8 cellular contexts compared by ENCODE assay signal in genomic region chr2:201858781-201859180, GRCh38. TPM values are rescaled to one million over a fixed set of nuclear protein-coding genes. Genes with fewer than 3 reads are reported as not detected.
DNase-seq lines count a peak whose midpoint lies in the region; ATAC-seq and TF ChIP-seq lines count a peak whose summit lies in the region.

No MANE protein-coding gene starts in this region.

- H3K4me3 ChIP-seq in neuronal stem cell (ENCODE audit: low read length in 2 of 2): peak overlapping the region in 1 of 2 donors; percentile 25

- no peak overlapping the region for H3K27ac Mint-ChIP-seq in chondrocyte (ENCODE audit: unreplicated experiment)

- no peak overlapping the region for H3K4ac ChIP-seq in neuronal stem cell (ENCODE audit: low read length)

- no peak overlapping the region for H3K23ac ChIP-seq in neuronal stem cell (ENCODE audit: low read depth, low read length, poor library complexity)

- peak overlapping the region; percentile 14 for H3K27ac ChIP-seq in neuronal stem cell (replicated peaks; ENCODE audit: low read length)

- no peak overlapping the region for H3K9ac ChIP-seq in neuronal stem cell (ENCODE audit: low read depth, low read length, poor library complexity)

- no peak for TF ChIP-seq CTCF in chondrocyte (IDR thresholded peaks at IDR 0.05)

- DNase-seq in CMK (ENCODE audit: low read depth): peak; percentile 31
- DNase-seq in NCI-H510A (lab: John Stamatoyannopoulos, UW): peak; percentile 31
- no peak for DNase-seq in chondrocyte (ENCODE audit: low spot score)
- no peak for DNase-seq in neuronal stem cell (ENCODE audit: low spot score)
- no peak for DNase-seq in germinal center (ENCODE audit: low spot score)
- DNase-seq in DMS53 treated with DMSO at 0.1 percent for 48 hours (lab: John Stamatoyannopoulos, UW; ENCODE audit: unreplicated experiment): no peak
- no peak for DNase-seq in DMS79 (lab: John Stamatoyannopoulos, UW)

- H3K9me3 ChIP-seq in neuronal stem cell (replicated peaks in 1 of 2; ENCODE audit: control insufficient read depth in 2 of 2, insufficient read depth in 1 of 2, low read depth in 1 of 2, low read length in 2 of 2): no peaks in the 10 kb centered on the region

- H2BK5ac ChIP-seq in neuronal stem cell (ENCODE audit: low read length): no peak overlapping the region

- no peaks in the 10 kb centered on the region for H3K36me3 ChIP-seq in neuronal stem cell (replicated peaks in 1 of 2; ENCODE audit: control insufficient read depth in 2 of 2, insufficient read depth in 2 of 2, low read length in 2 of 2)

- peak overlapping the region; percentile 50 for H3K4me3 Mint-ChIP-seq in chondrocyte (ENCODE audit: unreplicated experiment)

- H3K14ac ChIP-seq in neuronal stem cell (ENCODE audit: low read length): no peak overlapping the region

- H2AFZ ChIP-seq in neuronal stem cell (ENCODE audit: low read length): peak overlapping the region; percentile 91

- H3K27me3 Mint-ChIP-seq in chondrocyte (ENCODE audit: low read depth): no peaks in the 10 kb centered on the region

- H4K8ac ChIP-seq in neuronal stem cell (ENCODE audit: low read depth, low read length): no peak overlapping the region

- H2BK120ac ChIP-seq in neuronal stem cell (ENCODE audit: low read depth, low read length): no peak overlapping the region

- no peaks in the 10 kb centered on the region for H3K36me3 Mint-ChIP-seq in chondrocyte (ENCODE audit: low read depth)

- H4K91ac ChIP-seq in neuronal stem cell (ENCODE audit: low read depth, low read length, poor library complexity): no peak overlapping the region

- ATAC-seq in GM21717 (IDR thresholded peaks at IDR 0.05; ENCODE audit: unreplicated experiment): no peak

- H3K18ac ChIP-seq in neuronal stem cell (ENCODE audit: low read length): no peak overlapping the region

- no peaks in the 10 kb centered on the region for H3K79me1 ChIP-seq in neuronal stem cell (ENCODE audit: low read depth, low read length)

- no peaks in the 10 kb centered on the region for H3K9me3 Mint-ChIP-seq in chondrocyte (ENCODE audit: low read depth)

- H2AK5ac ChIP-seq in neuronal stem cell (ENCODE audit: low read depth, low read length): no peak overlapping the region

- H3K4me1 ChIP-seq in neuronal stem cell (ENCODE audit: control insufficient read depth in 2 of 2, insufficient read depth in 1 of 2, low read depth in 1 of 2, low read length in 2 of 2): peaks cover 12 to 17% of the 10 kb centered on the region in 2 donors

- no peak overlapping the region for H2BK15ac ChIP-seq in neuronal stem cell (ENCODE audit: low read length)

- peaks cover 0 to 13% (median 0%) of the 10 kb centered on the region in 3 experiments for H3K27me3 ChIP-seq in neuronal stem cell (ENCODE audit: control insufficient read depth in 3 of 3, insufficient read depth in 3 of 3, low read depth in 1 of 3, low read length in 3 of 3)

- peaks cover 47% of the 10 kb centered on the region for H3K4me1 Mint-ChIP-seq in chondrocyte (ENCODE audit: low read depth)

- WGBS in neuronal stem cell (ENCODE audit: extremely low coverage in 2 of 2, insufficient read length in 2 of 2, insufficient replicate concordance in 1 of 2), 2 donors: no CpG with 5 or more reads among the region's 11 CpGs

- H2BK12ac ChIP-seq in neuronal stem cell (ENCODE audit: low read length): no peak overlapping the region

- H3K4me2 ChIP-seq in neuronal stem cell (ENCODE audit: insufficient read depth, low read length, poor library complexity, severe bottlenecking): peak overlapping the region; percentile 23

RNA-seq across cellular contexts. Expression of gene CDK15, which starts 52.4 kb away (rescaled TPM):
- total RNA-seq in chondrocyte: 3.6 to 5.9 TPM (median 4.6 TPM) in 3 replicates
- polyA plus RNA-seq in neuronal stem cell (2013, experiment 1 of 2): 0.22 TPM
- 0.17 TPM for polyA plus RNA-seq in neuronal stem cell (2013, experiment 2 of 2)

Comparison
In these comparisons a context has a peak if more than half of its experiments do, and no peak if none do; other contexts are left out.
1. DNase-seq: peak in CMK (single experiment) and NCI-H510A (single experiment); none in chondrocyte (single experiment), neuronal stem cell (single experiment), germinal center (single experiment), DMS53 treated with DMSO at 0.1 percent for 48 hours (single experiment) and DMS79 (single experiment).